1 cellular context compared by ENCODE assay signal in the genomic region with DNA sequence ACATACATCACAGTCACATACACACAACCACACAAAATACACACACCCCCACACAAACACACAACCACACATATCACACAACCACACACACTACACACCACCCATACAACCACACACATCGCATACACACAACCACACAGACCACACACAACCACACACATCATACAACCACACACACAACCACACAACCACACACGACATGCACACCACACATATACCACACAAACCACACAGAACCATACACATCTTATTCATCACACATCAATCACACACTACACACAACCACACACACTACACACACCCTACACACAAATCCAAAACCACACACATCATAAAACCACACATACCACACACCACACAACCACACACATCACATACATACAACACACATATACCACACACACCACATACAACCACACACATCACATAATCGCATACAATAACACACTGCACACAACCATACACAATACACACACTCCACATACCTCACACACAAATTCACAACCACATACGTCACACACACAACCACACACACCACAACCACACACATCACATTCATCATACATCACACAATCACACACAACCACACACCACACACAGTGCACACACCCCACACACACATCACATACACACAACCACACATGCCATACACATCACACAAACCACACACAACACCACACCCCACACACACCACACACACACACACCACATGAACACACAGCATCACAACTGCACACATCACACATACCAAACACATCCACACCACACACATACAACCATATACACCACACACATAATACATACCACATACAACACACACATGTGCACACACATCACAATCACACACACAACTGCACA.
TF ChIP-seq lines count a peak whose summit lies in the region.

No MANE protein-coding gene starts in this region.

TF ChIP-seq in K562, 482 proteins besides CTCF, POLR2A, EP300 and RAD21 (continued from another document and continues in another):
- no peak for TF ChIP-seq NR4A1 (CRISPR knock-in tag; IDR thresholded peaks at IDR 0.05)
- no peak for TF ChIP-seq NR4A1 (tag; IDR thresholded peaks at IDR 0.05)
- no peak for TF ChIP-seq ZNF12 (CRISPR knock-in tag; IDR thresholded peaks at IDR 0.05)
- no peak for TF ChIP-seq GABPB2 (CRISPR knock-in tag; conservative IDR thresholded peaks at IDR 0.05)
- peak; percentile 75 for TF ChIP-seq BRD9 (IDR thresholded peaks at IDR 0.05; ENCODE audit: low read depth, partially characterized antibody)
- no peak for TF ChIP-seq TGIF2 (CRISPR knock-in tag; IDR thresholded peaks at IDR 0.05)
- no peak for TF ChIP-seq SRSF3 (IDR thresholded peaks at IDR 0.05; ENCODE audit: insufficient read depth, low read length)
- no peak for TF ChIP-seq ZNF134 (CRISPR knock-in tag; conservative IDR thresholded peaks at IDR 0.05)
- TF ChIP-seq, protein P1, sequence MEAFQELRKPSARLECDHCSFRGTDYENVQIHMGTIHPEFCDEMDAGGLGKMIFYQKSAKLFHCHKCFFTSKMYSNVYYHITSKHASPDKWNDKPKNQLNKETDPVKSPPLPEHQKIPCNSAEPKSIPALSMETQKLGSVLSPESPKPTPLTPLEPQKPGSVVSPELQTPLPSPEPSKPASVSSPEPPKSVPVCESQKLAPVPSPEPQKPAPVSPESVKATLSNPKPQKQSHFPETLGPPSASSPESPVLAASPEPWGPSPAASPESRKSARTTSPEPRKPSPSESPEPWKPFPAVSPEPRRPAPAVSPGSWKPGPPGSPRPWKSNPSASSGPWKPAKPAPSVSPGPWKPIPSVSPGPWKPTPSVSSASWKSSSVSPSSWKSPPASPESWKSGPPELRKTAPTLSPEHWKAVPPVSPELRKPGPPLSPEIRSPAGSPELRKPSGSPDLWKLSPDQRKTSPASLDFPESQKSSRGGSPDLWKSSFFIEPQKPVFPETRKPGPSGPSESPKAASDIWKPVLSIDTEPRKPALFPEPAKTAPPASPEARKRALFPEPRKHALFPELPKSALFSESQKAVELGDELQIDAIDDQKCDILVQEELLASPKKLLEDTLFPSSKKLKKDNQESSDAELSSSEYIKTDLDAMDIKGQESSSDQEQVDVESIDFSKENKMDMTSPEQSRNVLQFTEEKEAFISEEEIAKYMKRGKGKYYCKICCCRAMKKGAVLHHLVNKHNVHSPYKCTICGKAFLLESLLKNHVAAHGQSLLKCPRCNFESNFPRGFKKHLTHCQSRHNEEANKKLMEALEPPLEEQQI (IDR thresholded peaks at IDR 0.05): no peak; the same call in 1 of the 2 replicates
- TF ChIP-seq SLC30A9 (CRISPR knock-in tag; IDR thresholded peaks at IDR 0.05): no peak
- TF ChIP-seq, protein P2, sequence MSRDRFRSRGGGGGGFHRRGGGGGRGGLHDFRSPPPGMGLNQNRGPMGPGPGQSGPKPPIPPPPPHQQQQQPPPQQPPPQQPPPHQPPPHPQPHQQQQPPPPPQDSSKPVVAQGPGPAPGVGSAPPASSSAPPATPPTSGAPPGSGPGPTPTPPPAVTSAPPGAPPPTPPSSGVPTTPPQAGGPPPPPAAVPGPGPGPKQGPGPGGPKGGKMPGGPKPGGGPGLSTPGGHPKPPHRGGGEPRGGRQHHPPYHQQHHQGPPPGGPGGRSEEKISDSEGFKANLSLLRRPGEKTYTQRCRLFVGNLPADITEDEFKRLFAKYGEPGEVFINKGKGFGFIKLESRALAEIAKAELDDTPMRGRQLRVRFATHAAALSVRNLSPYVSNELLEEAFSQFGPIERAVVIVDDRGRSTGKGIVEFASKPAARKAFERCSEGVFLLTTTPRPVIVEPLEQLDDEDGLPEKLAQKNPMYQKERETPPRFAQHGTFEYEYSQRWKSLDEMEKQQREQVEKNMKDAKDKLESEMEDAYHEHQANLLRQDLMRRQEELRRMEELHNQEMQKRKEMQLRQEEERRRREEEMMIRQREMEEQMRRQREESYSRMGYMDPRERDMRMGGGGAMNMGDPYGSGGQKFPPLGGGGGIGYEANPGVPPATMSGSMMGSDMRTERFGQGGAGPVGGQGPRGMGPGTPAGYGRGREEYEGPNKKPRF (IDR thresholded peaks at IDR 0.05; ENCODE audit: low read depth, low read length): no peak
- TF ChIP-seq, protein P3, sequence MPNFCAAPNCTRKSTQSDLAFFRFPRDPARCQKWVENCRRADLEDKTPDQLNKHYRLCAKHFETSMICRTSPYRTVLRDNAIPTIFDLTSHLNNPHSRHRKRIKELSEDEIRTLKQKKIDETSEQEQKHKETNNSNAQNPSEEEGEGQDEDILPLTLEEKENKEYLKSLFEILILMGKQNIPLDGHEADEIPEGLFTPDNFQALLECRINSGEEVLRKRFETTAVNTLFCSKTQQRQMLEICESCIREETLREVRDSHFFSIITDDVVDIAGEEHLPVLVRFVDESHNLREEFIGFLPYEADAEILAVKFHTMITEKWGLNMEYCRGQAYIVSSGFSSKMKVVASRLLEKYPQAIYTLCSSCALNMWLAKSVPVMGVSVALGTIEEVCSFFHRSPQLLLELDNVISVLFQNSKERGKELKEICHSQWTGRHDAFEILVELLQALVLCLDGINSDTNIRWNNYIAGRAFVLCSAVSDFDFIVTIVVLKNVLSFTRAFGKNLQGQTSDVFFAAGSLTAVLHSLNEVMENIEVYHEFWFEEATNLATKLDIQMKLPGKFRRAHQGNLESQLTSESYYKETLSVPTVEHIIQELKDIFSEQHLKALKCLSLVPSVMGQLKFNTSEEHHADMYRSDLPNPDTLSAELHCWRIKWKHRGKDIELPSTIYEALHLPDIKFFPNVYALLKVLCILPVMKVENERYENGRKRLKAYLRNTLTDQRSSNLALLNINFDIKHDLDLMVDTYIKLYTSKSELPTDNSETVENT (CRISPR knock-in tag; IDR thresholded peaks at IDR 0.05): no peak
- TF ChIP-seq ZNF174 (CRISPR knock-in tag; IDR thresholded peaks at IDR 0.05): no peak
- TF ChIP-seq ZNF764 (CRISPR knock-in tag; IDR thresholded peaks at IDR 0.05; ENCODE audit: low read depth): no peak
- no peak for TF ChIP-seq SMAD4 (CRISPR knock-in tag; conservative IDR thresholded peaks at IDR 0.05)
- peak; percentile 84; the same call in 1 of the 2 replicates for TF ChIP-seq HDGF (IDR thresholded peaks at IDR 0.05)
- peak; percentile 54 to 66; a peak in 1 of 4 replicates for TF ChIP-seq ARNT (IDR thresholded peaks at IDR 0.05)
- TF ChIP-seq SNIP1 (IDR thresholded peaks at IDR 0.05; ENCODE audit: low read depth): no peak; the same call in 1 of the 2 replicates
- no peak; the same call in 1 of the 2 replicates for TF ChIP-seq STAG1 (CRISPR knock-in tag; IDR thresholded peaks at IDR 0.05; ENCODE audit: borderline replicate concordance)
- no peak for TF ChIP-seq SAFB2 (IDR thresholded peaks at IDR 0.05; ENCODE audit: borderline replicate concordance, low read depth, low read length, severe bottlenecking)
- no peak; the same call in 1 of the 2 replicates for TF ChIP-seq CBFA2T2 (conservative IDR thresholded peaks at IDR 0.05)
- TF ChIP-seq EP400 (IDR thresholded peaks at IDR 0.05): no peak
- TF ChIP-seq, protein P4, sequence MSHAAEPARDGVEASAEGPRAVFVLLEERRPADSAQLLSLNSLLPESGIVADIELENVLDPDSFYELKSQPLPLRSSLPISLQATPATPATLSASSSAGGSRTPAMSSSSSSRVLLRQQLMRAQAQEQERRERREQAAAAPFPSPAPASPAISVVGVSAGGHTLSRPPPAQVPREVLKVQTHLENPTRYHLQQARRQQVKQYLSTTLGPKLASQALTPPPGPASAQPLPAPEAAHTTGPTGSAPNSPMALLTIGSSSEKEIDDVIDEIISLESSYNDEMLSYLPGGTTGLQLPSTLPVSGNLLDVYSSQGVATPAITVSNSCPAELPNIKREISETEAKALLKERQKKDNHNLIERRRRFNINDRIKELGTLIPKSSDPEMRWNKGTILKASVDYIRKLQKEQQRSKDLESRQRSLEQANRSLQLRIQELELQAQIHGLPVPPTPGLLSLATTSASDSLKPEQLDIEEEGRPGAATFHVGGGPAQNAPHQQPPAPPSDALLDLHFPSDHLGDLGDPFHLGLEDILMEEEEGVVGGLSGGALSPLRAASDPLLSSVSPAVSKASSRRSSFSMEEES (CRISPR knock-in tag; IDR thresholded peaks at IDR 0.05): no peak
- no peak for TF ChIP-seq ILK (tag; IDR thresholded peaks at IDR 0.05; ENCODE audit: borderline replicate concordance, low read depth)
- TF ChIP-seq NUFIP1 (IDR thresholded peaks at IDR 0.05; ENCODE audit: partially characterized antibody): peak; percentile 89
- TF ChIP-seq DACH1 (IDR thresholded peaks at IDR 0.05; ENCODE audit: partially characterized antibody): no peak
- TF ChIP-seq ZFP36 (IDR thresholded peaks at IDR 0.05; ENCODE audit: low read depth, low read length, partially characterized antibody): no peak
- TF ChIP-seq, protein P5, sequence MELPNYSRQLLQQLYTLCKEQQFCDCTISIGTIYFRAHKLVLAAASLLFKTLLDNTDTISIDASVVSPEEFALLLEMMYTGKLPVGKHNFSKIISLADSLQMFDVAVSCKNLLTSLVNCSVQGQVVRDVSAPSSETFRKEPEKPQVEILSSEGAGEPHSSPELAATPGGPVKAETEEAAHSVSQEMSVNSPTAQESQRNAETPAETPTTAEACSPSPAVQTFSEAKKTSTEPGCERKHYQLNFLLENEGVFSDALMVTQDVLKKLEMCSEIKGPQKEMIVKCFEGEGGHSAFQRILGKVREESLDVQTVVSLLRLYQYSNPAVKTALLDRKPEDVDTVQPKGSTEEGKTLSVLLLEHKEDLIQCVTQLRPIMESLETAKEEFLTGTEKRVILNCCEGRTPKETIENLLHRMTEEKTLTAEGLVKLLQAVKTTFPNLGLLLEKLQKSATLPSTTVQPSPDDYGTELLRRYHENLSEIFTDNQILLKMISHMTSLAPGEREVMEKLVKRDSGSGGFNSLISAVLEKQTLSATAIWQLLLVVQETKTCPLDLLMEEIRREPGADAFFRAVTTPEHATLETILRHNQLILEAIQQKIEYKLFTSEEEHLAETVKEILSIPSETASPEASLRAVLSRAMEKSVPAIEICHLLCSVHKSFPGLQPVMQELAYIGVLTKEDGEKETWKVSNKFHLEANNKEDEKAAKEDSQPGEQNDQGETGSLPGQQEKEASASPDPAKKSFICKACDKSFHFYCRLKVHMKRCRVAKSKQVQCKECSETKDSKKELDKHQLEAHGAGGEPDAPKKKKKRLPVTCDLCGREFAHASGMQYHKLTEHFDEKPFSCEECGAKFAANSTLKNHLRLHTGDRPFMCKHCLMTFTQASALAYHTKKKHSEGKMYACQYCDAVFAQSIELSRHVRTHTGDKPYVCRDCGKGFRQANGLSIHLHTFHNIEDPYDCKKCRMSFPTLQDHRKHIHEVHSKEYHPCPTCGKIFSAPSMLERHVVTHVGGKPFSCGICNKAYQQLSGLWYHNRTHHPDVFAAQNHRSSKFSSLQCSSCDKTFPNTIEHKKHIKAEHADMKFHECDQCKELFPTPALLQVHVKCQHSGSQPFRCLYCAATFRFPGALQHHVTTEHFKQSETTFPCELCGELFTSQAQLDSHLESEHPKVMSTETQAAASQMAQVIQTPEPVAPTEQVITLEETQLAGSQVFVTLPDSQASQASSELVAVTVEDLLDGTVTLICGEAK (IDR thresholded peaks at IDR 0.05): no peak
- TF ChIP-seq, protein P5 (CRISPR knock-in tag; IDR thresholded peaks at IDR 0.05): no peak
- TF ChIP-seq KAT8 (IDR thresholded peaks at IDR 0.05; ENCODE audit: low read depth): no peak
- no peak for TF ChIP-seq DDX20 (tag; IDR thresholded peaks at IDR 0.05; ENCODE audit: low read depth)
- TF ChIP-seq, protein P6, sequence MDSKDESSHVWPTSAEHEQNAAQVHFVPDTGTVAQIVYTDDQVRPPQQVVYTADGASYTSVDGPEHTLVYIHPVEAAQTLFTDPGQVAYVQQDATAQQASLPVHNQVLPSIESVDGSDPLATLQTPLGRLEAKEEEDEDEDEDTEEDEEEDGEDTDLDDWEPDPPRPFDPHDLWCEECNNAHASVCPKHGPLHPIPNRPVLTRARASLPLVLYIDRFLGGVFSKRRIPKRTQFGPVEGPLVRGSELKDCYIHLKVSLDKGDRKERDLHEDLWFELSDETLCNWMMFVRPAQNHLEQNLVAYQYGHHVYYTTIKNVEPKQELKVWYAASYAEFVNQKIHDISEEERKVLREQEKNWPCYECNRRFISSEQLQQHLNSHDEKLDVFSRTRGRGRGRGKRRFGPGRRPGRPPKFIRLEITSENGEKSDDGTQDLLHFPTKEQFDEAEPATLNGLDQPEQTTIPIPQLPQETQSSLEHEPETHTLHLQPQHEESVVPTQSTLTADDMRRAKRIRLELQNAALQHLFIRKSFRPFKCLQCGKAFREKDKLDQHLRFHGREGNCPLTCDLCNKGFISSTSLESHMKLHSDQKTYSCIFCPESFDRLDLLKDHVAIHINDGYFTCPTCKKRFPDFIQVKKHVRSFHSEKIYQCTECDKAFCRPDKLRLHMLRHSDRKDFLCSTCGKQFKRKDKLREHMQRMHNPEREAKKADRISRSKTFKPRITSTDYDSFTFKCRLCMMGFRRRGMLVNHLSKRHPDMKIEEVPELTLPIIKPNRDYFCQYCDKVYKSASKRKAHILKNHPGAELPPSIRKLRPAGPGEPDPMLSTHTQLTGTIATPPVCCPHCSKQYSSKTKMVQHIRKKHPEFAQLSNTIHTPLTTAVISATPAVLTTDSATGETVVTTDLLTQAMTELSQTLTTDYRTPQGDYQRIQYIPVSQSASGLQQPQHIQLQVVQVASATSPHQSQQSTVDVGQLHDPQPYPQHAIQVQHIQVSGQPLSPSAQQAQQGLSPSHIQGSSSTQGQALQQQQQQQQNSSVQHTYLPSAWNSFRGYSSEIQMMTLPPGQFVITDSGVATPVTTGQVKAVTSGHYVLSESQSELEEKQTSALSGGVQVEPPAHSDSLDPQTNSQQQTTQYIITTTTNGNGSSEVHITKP (IDR thresholded peaks at IDR 0.05; ENCODE audit: partially characterized antibody): peak; percentile 25
- TF ChIP-seq ZNF436 (CRISPR knock-in tag; IDR thresholded peaks at IDR 0.05): no peak
- TF ChIP-seq L3MBTL2 (IDR thresholded peaks at IDR 0.05): no peak
